Comparison of ENCODE assay signal across 23 cellular contexts in genomic region chr18:75269140-75269676, GRCh38. TPM values are rescaled to one million over a fixed set of nuclear protein-coding genes. Genes with fewer than 3 reads are reported as not detected.
DNase-seq lines count a peak whose midpoint lies in the region; ATAC-seq and TF ChIP-seq lines count a peak whose summit lies in the region.
"Had no signal": no experiment of that assay in that cellular context is flagged by ENCODE, and none has a peak within 500 bp of the region (broad histone marks: within the 10 kb centered on the region; RNA-seq: fewer than 3 reads in every experiment).

No MANE protein-coding gene starts in this region.

- H3K36me3 Mint-ChIP-seq in naive thymus-derived CD4-positive, alpha-beta T cell = peaks cover 0 to 16% (median 0%) of the 10 kb centered on the region in 5 donors

- POLR2A ChIA-PET in naive thymus-derived CD4-positive, alpha-beta T cell (lab: Charles Lee) = no interaction called here

- peak; percentile 32 for DNase-seq in activated CD8-positive, alpha-beta memory T cell treated with anti-CD3 and anti-CD28 coated beads for 24 hours
- no peak for DNase-seq in activated CD8-positive, alpha-beta memory T cell treated with anti-CD3 and anti-CD28 coated beads, Interleukin-2, amount 50 U/mL, for 4 hours
- DNase-seq in NCI-H2171 treated with DMSO at 0.1 percent for 48 hours (lab: John Stamatoyannopoulos, UW) (peak; percentile 64), WERI-Rb-1 (peak; percentile 64)
- no peak for DNase-seq in activated CD4-positive, alpha-beta T cell treated with anti-CD3 and anti-CD28 coated beads for 1 hour
- DNase-seq in naive thymus-derived CD4-positive, alpha-beta T cell = no peak
- DNase-seq: activated CD4-positive, alpha-beta T cell treated with anti-CD3 and anti-CD28 coated beads, Interleukin-2, amount 10 ng/mL, durations not matched to agents 24 days and 14 days; activated T-cell treated with anti-CD3 and anti-CD28 coated beads, Interleukin-2, amount 50 U/mL, for 24 hours; CD4-positive, alpha-beta memory T cell; effector CD4-positive, alpha-beta T cell; EL; heart left ventricle; islet precursor cell; retina; stimulated activated CD4-positive, alpha-beta T cell treated with anti-CD3 and anti-CD28 coated beads, Interleukin-15, amount 100 ng/mL, for 24 hours; stimulated activated naive CD8-positive, alpha-beta T cell treated with anti-CD3 and anti-CD28 coated beads, Interleukin-15, amount 100 ng/mL, for 72 hours had no signal

- H3K4me3 ChIP-seq in WERI-Rb-1 (ENCODE audit: low read depth, low read length) = no peak overlapping the region
- H3K4me3 ChIP-seq in naive thymus-derived CD4-positive, alpha-beta T cell (ENCODE audit: low read length) = no peak overlapping the region
- H3K4me3 ChIP-seq: cardiac muscle cell, heart left ventricle, SK-N-MC, vagina had no signal

- TF ChIP-seq CTCF in WERI-Rb-1 (IDR thresholded peaks at IDR 0.05; ENCODE audit: low read depth, low read length) = 0 out of 2 replicates have a peak, but pooled peaks have one; percentile 2

- H3K9me3 ChIP-seq in WERI-Rb-1 (ENCODE audit: severe bottlenecking) = no peaks in the 10 kb centered on the region
- no peaks in the 10 kb centered on the region for H3K9me3 ChIP-seq in naive thymus-derived CD4-positive, alpha-beta T cell (ENCODE audit: control insufficient read depth in 2 of 3, low read length in 3 of 3)
- H3K9me3 ChIP-seq: heart left ventricle, vagina had no signal

- peaks cover 11 to 95% (median 88%) of the 10 kb centered on the region in 7 donors for H3K4me1 Mint-ChIP-seq in naive thymus-derived CD4-positive, alpha-beta T cell

- no peaks in the 10 kb centered on the region for H3K27me3 Mint-ChIP-seq in naive thymus-derived CD4-positive, alpha-beta T cell
- H3K27me3 Mint-ChIP-seq: activated CD4-positive, alpha-beta T cell treated with anti-CD3 and anti-CD28 coated beads, Interleukin-2, amount 10 ng/mL, durations not matched to agents 24 days and 14 days; activated T-cell treated with anti-CD3 and anti-CD28 coated beads, Interleukin-2, amount 50 U/mL, for 24 hours; CD4-positive, alpha-beta memory T cell; IgD-negative memory B cell; memory B cell; stimulated activated naive CD8-positive, alpha-beta T cell treated with anti-CD3 and anti-CD28 coated beads, Interleukin-15, amount 100 ng/mL, for 72 hours had no signal

- ATAC-seq in HG03460 (IDR thresholded peaks at IDR 0.05; ENCODE audit: unreplicated experiment) = no peak
- no peak for ATAC-seq in HG02610 (IDR thresholded peaks at IDR 0.05; ENCODE audit: unreplicated experiment)
- no peak for ATAC-seq in naive thymus-derived CD4-positive, alpha-beta T cell
- ATAC-seq: stimulated activated naive CD8-positive, alpha-beta T cell treated with anti-CD3 and anti-CD28 coated beads, Interleukin-15, amount 100 ng/mL, for 72 hours had no signal

- H3K27ac ChIP-seq in WERI-Rb-1 = no peak overlapping the region; the same call in 1 of the 2 replicates
- no peak overlapping the region for H3K27ac ChIP-seq in naive thymus-derived CD4-positive, alpha-beta T cell (ENCODE audit: low read depth, low read length)
- H3K27ac ChIP-seq: cardiac muscle cell, heart left ventricle, SK-N-MC, vagina had no signal

- H3K27ac Mint-ChIP-seq in naive thymus-derived CD4-positive, alpha-beta T cell = peak overlapping the region in 2 of 9 donors; percentile 15 to 38
- H3K27ac Mint-ChIP-seq: activated CD4-positive, alpha-beta T cell treated with anti-CD3 and anti-CD28 coated beads, Interleukin-2, amount 10 ng/mL, durations not matched to agents 24 days and 14 days; activated T-cell treated with anti-CD3 and anti-CD28 coated beads, Interleukin-2, amount 50 U/mL, for 24 hours; CD4-positive, alpha-beta memory T cell; stimulated activated naive CD8-positive, alpha-beta T cell treated with anti-CD3 and anti-CD28 coated beads, Interleukin-15, amount 100 ng/mL, for 72 hours had no signal

- intact Hi-C loops in naive thymus-derived CD4-positive, alpha-beta T cell (cut with micrococcal nuclease) = no loop called here

- peaks cover 0 to 10% of the 10 kb centered on the region in 2 donors for H3K4me1 ChIP-seq in naive thymus-derived CD4-positive, alpha-beta T cell (ENCODE audit: control insufficient read depth in 2 of 2, insufficient read depth in 2 of 2, low read length in 2 of 2)
- H3K4me1 ChIP-seq: vagina had no signal

- H3K4me3 Mint-ChIP-seq in naive thymus-derived CD4-positive, alpha-beta T cell = no peak overlapping the region
- H3K4me3 Mint-ChIP-seq: activated CD4-positive, alpha-beta T cell treated with anti-CD3 and anti-CD28 coated beads, Interleukin-2, amount 10 ng/mL, durations not matched to agents 24 days and 14 days; activated T-cell treated with anti-CD3 and anti-CD28 coated beads, Interleukin-2, amount 50 U/mL, for 24 hours; memory B cell; stimulated activated naive CD8-positive, alpha-beta T cell treated with anti-CD3 and anti-CD28 coated beads, Interleukin-15, amount 100 ng/mL, for 72 hours had no signal

- no peaks in the 10 kb centered on the region for H3K27me3 ChIP-seq in WERI-Rb-1 (ENCODE audit: insufficient read depth, low read depth, severe bottlenecking)
- no peaks in the 10 kb centered on the region for H3K27me3 ChIP-seq in naive thymus-derived CD4-positive, alpha-beta T cell (ENCODE audit: control insufficient read depth in 2 of 2, insufficient read depth in 2 of 2, low read length in 2 of 2)
- H3K27me3 ChIP-seq: cardiac muscle cell, heart left ventricle, vagina had no signal

- CTCF ChIA-PET in naive thymus-derived CD4-positive, alpha-beta T cell (lab: Charles Lee) = no interaction called here

- no peaks in the 10 kb centered on the region for H3K9me3 Mint-ChIP-seq in naive thymus-derived CD4-positive, alpha-beta T cell
- H3K9me3 Mint-ChIP-seq: activated CD4-positive, alpha-beta T cell treated with anti-CD3 and anti-CD28 coated beads, Interleukin-2, amount 10 ng/mL, durations not matched to agents 24 days and 14 days; activated T-cell treated with anti-CD3 and anti-CD28 coated beads, Interleukin-2, amount 50 U/mL, for 24 hours; CD4-positive, alpha-beta memory T cell; IgD-negative memory B cell; memory B cell; stimulated activated naive CD8-positive, alpha-beta T cell treated with anti-CD3 and anti-CD28 coated beads, Interleukin-15, amount 100 ng/mL, for 72 hours had no signal

- no peaks in the 10 kb centered on the region for H3K36me3 ChIP-seq in WERI-Rb-1
- no peaks in the 10 kb centered on the region for H3K36me3 ChIP-seq in naive thymus-derived CD4-positive, alpha-beta T cell (ENCODE audit: control insufficient read depth in 2 of 3, insufficient read depth in 3 of 3, low read length in 3 of 3)
- H3K36me3 ChIP-seq: cardiac muscle cell, heart left ventricle, vagina had no signal

RNA-seq across cellular contexts. Expression of gene TSHZ1, which starts 58.6 kb away (rescaled TPM):
- total RNA-seq in naive thymus-derived CD4-positive, alpha-beta T cell = 10 to 100 TPM; 17.9 to 33.5 (median 25.7) TPM
- 1 to 10 TPM; 4.5 to 6.6 TPM for polyA plus RNA-seq in naive thymus-derived CD4-positive, alpha-beta T cell

Comparison
In these comparisons a context has a peak if more than half of its experiments do, and no peak if none do; other contexts are left out.
1. DNase-seq: peak in activated CD8-positive, alpha-beta memory T cell treated with anti-CD3 and anti-CD28 coated beads for 24 hours (single experiment), NCI-H2171 treated with DMSO at 0.1 percent for 48 hours (single experiment) and WERI-Rb-1 (single experiment); none in activated CD8-positive, alpha-beta memory T cell treated with anti-CD3 and anti-CD28 coated beads, Interleukin-2, amount 50 U/mL, for 4 hours (single experiment), activated CD4-positive, alpha-beta T cell treated with anti-CD3 and anti-CD28 coated beads for 1 hour (single experiment) and naive thymus-derived CD4-positive, alpha-beta T cell (0 of 9).